In genomic region chr19:15450528-15450890, GRCh38 we compare ENCODE assay signal across 7 cellular contexts. TPM values are rescaled to one million over a fixed set of nuclear protein-coding genes. Genes with fewer than 3 reads are reported as not detected.
DNase-seq lines count a peak whose midpoint lies in the region; ATAC-seq, FAIRE-seq and TF ChIP-seq lines count a peak whose summit lies in the region.
"Had no signal": no experiment of that assay in that cellular context is flagged by ENCODE, and none has a peak within 500 bp of the region (broad histone marks: within the 10 kb centered on the region; RNA-seq: fewer than 3 reads in every experiment).

No MANE protein-coding gene starts in this region.

- no peak overlapping the region for H3K56ac ChIP-seq in mesendoderm (ENCODE audit: low read length)

- H3K9me3 Mint-ChIP-seq in Calu3 (ENCODE audit: low read depth, unreplicated experiment): no peaks in the 10 kb centered on the region
- no peaks in the 10 kb centered on the region for H3K9me3 Mint-ChIP-seq in activated T-helper 1 cell treated with anti-CD3 and anti-CD28 coated beads, Interleukin-12 subunit alpha, Interleukin-12 subunit beta, Interleukin-2, Interleukin-4 antibody, amounts not matched to agents 30 ng/mL and 10 ng/mL and 1 ng/mL, durations not matched to agents 14 hours and 24 hours and 36 hours

- TF ChIP-seq RAD21 in neural cell (conservative IDR thresholded peaks at IDR 0.05): no peak

- peaks cover 3% of the 10 kb centered on the region for H3K4me1 ChIP-seq in mesendoderm (ENCODE audit: control insufficient read depth, low read depth, low read length)

- no peak overlapping the region for H2BK120ac ChIP-seq in mesendoderm (ENCODE audit: low read depth, low read length)

- H4K8ac ChIP-seq in mesendoderm (ENCODE audit: low read depth, low read length): no peak overlapping the region

- peaks cover 10% of the 10 kb centered on the region for H3K4me1 Mint-ChIP-seq in Calu3 (ENCODE audit: low read depth, unreplicated experiment)
- peaks cover 38% of the 10 kb centered on the region for H3K4me1 Mint-ChIP-seq in activated T-helper 1 cell treated with anti-CD3 and anti-CD28 coated beads, Interleukin-12 subunit alpha, Interleukin-12 subunit beta, Interleukin-2, Interleukin-4 antibody, amounts not matched to agents 30 ng/mL and 10 ng/mL and 1 ng/mL, durations not matched to agents 14 hours and 24 hours and 36 hours (ENCODE audit: low read depth)

- H3K4ac ChIP-seq in mesendoderm (ENCODE audit: low read depth, low read length): no peak overlapping the region

- no peaks in the 10 kb centered on the region for H3K9me2 ChIP-seq in neural cell (ENCODE audit: insufficient read depth, low read length)

- no peak for TF ChIP-seq EP300 in neural cell (conservative IDR thresholded peaks at IDR 0.05; ENCODE audit: poor library complexity, severe bottlenecking)

- peak overlapping the region; percentile 58 for H3K4me3 ChIP-seq in neural cell (ENCODE audit: low read length)
- H3K4me3 ChIP-seq in mesendoderm (ENCODE audit: low read length): no peak overlapping the region

- H2AK5ac ChIP-seq in mesendoderm (ENCODE audit: low read length): no peak overlapping the region

- H3K27ac Mint-ChIP-seq in Calu3 (ENCODE audit: unreplicated experiment): peak overlapping the region; percentile 91
- peak overlapping the region; percentile 98 for H3K27ac Mint-ChIP-seq in activated T-helper 1 cell treated with anti-CD3 and anti-CD28 coated beads, Interleukin-12 subunit alpha, Interleukin-12 subunit beta, Interleukin-2, Interleukin-4 antibody, amounts not matched to agents 30 ng/mL and 10 ng/mL and 1 ng/mL, durations not matched to agents 14 hours and 24 hours and 36 hours

- peak overlapping the region; percentile 65 for H3K4me3 Mint-ChIP-seq in Calu3 (ENCODE audit: low read depth, unreplicated experiment)
- peak overlapping the region; percentile 86 for H3K4me3 Mint-ChIP-seq in activated T-helper 1 cell treated with anti-CD3 and anti-CD28 coated beads, Interleukin-12 subunit alpha, Interleukin-12 subunit beta, Interleukin-2, Interleukin-4 antibody, amounts not matched to agents 30 ng/mL and 10 ng/mL and 1 ng/mL, durations not matched to agents 14 hours and 24 hours and 36 hours

- H3K27me3 Mint-ChIP-seq in Calu3 (ENCODE audit: unreplicated experiment): peaks cover 65% of the 10 kb centered on the region
- peaks cover 3% of the 10 kb centered on the region for H3K27me3 Mint-ChIP-seq in activated T-helper 1 cell treated with anti-CD3 and anti-CD28 coated beads, Interleukin-12 subunit alpha, Interleukin-12 subunit beta, Interleukin-2, Interleukin-4 antibody, amounts not matched to agents 30 ng/mL and 10 ng/mL and 1 ng/mL, durations not matched to agents 14 hours and 24 hours and 36 hours (ENCODE audit: insufficient read depth)

- H3K9ac ChIP-seq in neural cell (ENCODE audit: low read length) (no peak overlapping the region), mesendoderm (ENCODE audit: low read length) (no peak overlapping the region)

- H3F3A ChIP-seq in neural cell (ENCODE audit: insufficient read depth, low read length, poor library complexity, severe bottlenecking): peaks cover 8% of the 10 kb centered on the region

- peaks cover 7% of the 10 kb centered on the region for H3K36me3 Mint-ChIP-seq in Calu3 (ENCODE audit: insufficient read depth, unreplicated experiment)
- peaks cover 54% of the 10 kb centered on the region for H3K36me3 Mint-ChIP-seq in activated T-helper 1 cell treated with anti-CD3 and anti-CD28 coated beads, Interleukin-12 subunit alpha, Interleukin-12 subunit beta, Interleukin-2, Interleukin-4 antibody, amounts not matched to agents 30 ng/mL and 10 ng/mL and 1 ng/mL, durations not matched to agents 14 hours and 24 hours and 36 hours (ENCODE audit: low read depth)

- no peak overlapping the region for H2BK5ac ChIP-seq in mesendoderm (ENCODE audit: low read length)

- H3K27ac ChIP-seq in neural cell (ENCODE audit: low read length): peak overlapping the region; percentile 31
- H3K27ac ChIP-seq in mesendoderm (ENCODE audit: low read depth, low read length): no peak overlapping the region

- no peak for TF ChIP-seq CTCF in Calu3 (IDR thresholded peaks at IDR 0.05; ENCODE audit: unreplicated experiment)
- TF ChIP-seq CTCF in neural cell (IDR thresholded peaks at IDR 0.05; ENCODE audit: poor library complexity, severe bottlenecking): no peak

- H3K27me3 ChIP-seq in neural cell (ENCODE audit: insufficient read depth, low read depth, low read length): peaks cover 29% of the 10 kb centered on the region
- H3K27me3 ChIP-seq in mesendoderm (ENCODE audit: insufficient read depth, low read length, poor library complexity): peaks cover 2% of the 10 kb centered on the region

- WGBS in mesendoderm (ENCODE audit: extremely low coverage, insufficient coverage, low lambda C conversion rate): no CpG with 5 or more reads among the region's 1 CpG

- TF ChIP-seq POLR2A in GM12892 (IDR thresholded peaks at IDR 0.05; ENCODE audit: low read depth, low read length): no peak

- intact Hi-C loops in Calu3 (cut with micrococcal nuclease; ENCODE audit: unreplicated experiment): no loop called here
- intact Hi-C loops in activated T-helper 1 cell treated with anti-CD3 and anti-CD28 coated beads, Interleukin-12 subunit alpha, Interleukin-12 subunit beta, Interleukin-2, Interleukin-4 antibody, amounts not matched to agents 30 ng/mL and 10 ng/mL and 1 ng/mL, durations not matched to agents 14 hours and 24 hours and 36 hours (cut with micrococcal nuclease): loop anchor here (1.0 kb wide), 2 partner anchors 13 to 31 kb away; no protein-coding TSS in a partner anchor

- no peaks in the 10 kb centered on the region for H3K9me3 ChIP-seq in neural cell (ENCODE audit: low read length)

- DNase-seq in Calu3: no peak
- DNase-seq in activated T-helper 1 cell treated with anti-CD3 and anti-CD28 coated beads, Interleukin-12 subunit alpha, Interleukin-12 subunit beta, Interleukin-2, Interleukin-4 antibody, amounts not matched to agents 30 ng/mL and 10 ng/mL and 1 ng/mL, durations not matched to agents 14 hours and 24 hours and 36 hours (ENCODE audit: low spot score): no peak
- DNase-seq in GM12892 (ENCODE audit: insufficient read length): no peak
- DNase-seq in mesendoderm: no peak

- no peaks in the 10 kb centered on the region for H3K36me3 ChIP-seq in neural cell (ENCODE audit: insufficient read depth, low read length)
- no peaks in the 10 kb centered on the region for H3K36me3 ChIP-seq in mesendoderm (ENCODE audit: control insufficient read depth, insufficient read depth, low read length)

- H3K79me1 ChIP-seq in mesendoderm (ENCODE audit: low read length): no peaks in the 10 kb centered on the region

- peak overlapping the region; percentile 10 for H3K4me2 ChIP-seq in neural cell (ENCODE audit: low read length)
- no peak overlapping the region for H3K4me2 ChIP-seq in mesendoderm (ENCODE audit: low read length)

- no peak for ATAC-seq in HG03565 (IDR thresholded peaks at IDR 0.05; ENCODE audit: unreplicated experiment)

- FAIRE-seq in GM12892 (lab: Jason Lieb, UNC): no peak

- H4K5ac ChIP-seq in mesendoderm (ENCODE audit: low read length): no peak overlapping the region

- CTCF ChIA-PET in Calu3 (lab: Charles Lee): no interaction called here

- no peak overlapping the region for H3K23ac ChIP-seq in mesendoderm (ENCODE audit: low read length)

- no peaks in the 10 kb centered on the region for H4K20me1 ChIP-seq in neural cell (ENCODE audit: insufficient read depth)

- H3K18ac ChIP-seq in mesendoderm (ENCODE audit: low read length): no peak overlapping the region

- no peak overlapping the region for H2BK15ac ChIP-seq in mesendoderm (replicated peaks; ENCODE audit: low read depth)

- H3K79me2 ChIP-seq in neural cell (replicated peaks; ENCODE audit: insufficient read depth, low read length): peaks cover 3% of the 10 kb centered on the region
- H3K79me2 ChIP-seq in mesendoderm (ENCODE audit: control insufficient read depth, insufficient read depth, low read length): no peaks in the 10 kb centered on the region

- BruUV-seq in Calu3 (replicated peaks; lab: Mats Ljungman, UMichigan): no TSS peak

- H2AFZ ChIP-seq in neural cell (ENCODE audit: low read depth, low read length): peak overlapping the region; percentile 60

RNA-seq across cellular contexts. Expression of gene WIZ, which starts 0.8 kb away (rescaled TPM):
- 31.9 and 34.0 TPM in 2 replicates for total RNA-seq in Calu3 (2022)
- total RNA-seq in activated T-helper 1 cell treated with anti-CD3 and anti-CD28 coated beads, Interleukin-12 subunit alpha, Interleukin-12 subunit beta, Interleukin-2, Interleukin-4 antibody, amounts not matched to agents 30 ng/mL and 10 ng/mL and 1 ng/mL, durations not matched to agents 14 hours and 24 hours and 36 hours: 37.6 and 38.7 TPM in 2 replicates
- 13.0 and 19.6 TPM in 2 replicates for polyA plus RNA-seq in neural cell
- 26.8 and 29.4 TPM in 2 replicates for polyA minus RNA-seq in neural cell
- polyA plus RNA-seq in GM12892 (2012; ENCODE audit: missing spikeins): 3.3 TPM
- polyA plus RNA-seq in mesendoderm (2013, experiment 1 of 2): 33.1 TPM
- 32.1 TPM for polyA plus RNA-seq in mesendoderm (2013, experiment 2 of 2)

RNA-seq across cellular contexts. Expression of gene RASAL3, which starts 13.8 kb away (rescaled TPM):
- not detected in 2 replicates for total RNA-seq in Calu3 (2022)
- 130 and 132 TPM in 2 replicates for total RNA-seq in activated T-helper 1 cell treated with anti-CD3 and anti-CD28 coated beads, Interleukin-12 subunit alpha, Interleukin-12 subunit beta, Interleukin-2, Interleukin-4 antibody, amounts not matched to agents 30 ng/mL and 10 ng/mL and 1 ng/mL, durations not matched to agents 14 hours and 24 hours and 36 hours
- polyA plus RNA-seq in neural cell: 1.1 TPM in 1 of 2 replicates, not detected in the other
- not detected in 2 replicates for polyA minus RNA-seq in neural cell
- polyA plus RNA-seq in GM12892 (2012; ENCODE audit: missing spikeins): 21.3 TPM
- 0.13 TPM for polyA plus RNA-seq in mesendoderm (2013, experiment 1 of 2)
- polyA plus RNA-seq in mesendoderm (2013, experiment 2 of 2): 0.20 TPM

RNA-seq across cellular contexts. Expression of gene PGLYRP2, which starts 28.8 kb away (rescaled TPM):
- total RNA-seq in Calu3 (2022): not detected in 2 replicates
- 0.07 TPM in 1 of 2 replicates, not detected in the other for total RNA-seq in activated T-helper 1 cell treated with anti-CD3 and anti-CD28 coated beads, Interleukin-12 subunit alpha, Interleukin-12 subunit beta, Interleukin-2, Interleukin-4 antibody, amounts not matched to agents 30 ng/mL and 10 ng/mL and 1 ng/mL, durations not matched to agents 14 hours and 24 hours and 36 hours
- polyA plus RNA-seq in neural cell: not detected in 2 replicates
- polyA minus RNA-seq in neural cell: not detected in 2 replicates
- not detected for polyA plus RNA-seq in GM12892 (2012; ENCODE audit: missing spikeins)
- polyA plus RNA-seq in mesendoderm (2013, experiment 1 of 2): not detected
- not detected for polyA plus RNA-seq in mesendoderm (2013, experiment 2 of 2)
- total RNA-seq: RPMI7951 had no signal

RNA-seq across cellular contexts. Expression of gene AKAP8L, which starts 31.7 kb away (rescaled TPM):
- 94.0 and 96.8 TPM in 2 replicates for total RNA-seq in Calu3 (2022)
- total RNA-seq in activated T-helper 1 cell treated with anti-CD3 and anti-CD28 coated beads, Interleukin-12 subunit alpha, Interleukin-12 subunit beta, Interleukin-2, Interleukin-4 antibody, amounts not matched to agents 30 ng/mL and 10 ng/mL and 1 ng/mL, durations not matched to agents 14 hours and 24 hours and 36 hours: 73.8 and 77.9 TPM in 2 replicates
- polyA plus RNA-seq in neural cell: 280 and 281 TPM in 2 replicates
- 133 and 143 TPM in 2 replicates for polyA minus RNA-seq in neural cell
- polyA plus RNA-seq in GM12892 (2012; ENCODE audit: missing spikeins): 33.2 TPM
- polyA plus RNA-seq in mesendoderm (2013, experiment 1 of 2): 53.6 TPM
- polyA plus RNA-seq in mesendoderm (2013, experiment 2 of 2): 52.1 TPM

RNA-seq across cellular contexts. Expression of gene CYP4F22, which starts 57.8 kb away (rescaled TPM):
- not detected in 2 replicates for total RNA-seq in Calu3 (2022)
- total RNA-seq in activated T-helper 1 cell treated with anti-CD3 and anti-CD28 coated beads, Interleukin-12 subunit alpha, Interleukin-12 subunit beta, Interleukin-2, Interleukin-4 antibody, amounts not matched to agents 30 ng/mL and 10 ng/mL and 1 ng/mL, durations not matched to agents 14 hours and 24 hours and 36 hours: 0.10 TPM in 1 of 2 replicates, not detected in the other
- polyA plus RNA-seq in neural cell: not detected in 2 replicates
- not detected in 2 replicates for polyA minus RNA-seq in neural cell
- not detected for polyA plus RNA-seq in GM12892 (2012; ENCODE audit: missing spikeins)
- polyA plus RNA-seq in mesendoderm (2013, experiment 1 of 2): 0.10 TPM
- 0.11 TPM for polyA plus RNA-seq in mesendoderm (2013, experiment 2 of 2)
- total RNA-seq: RPMI7951 had no signal

Comparison
In these comparisons a context has a peak if more than half of its experiments do, and no peak if none do; other contexts are left out.
1. RNA of gene RASAL3, which starts 13.8 kb away (total RNA-seq): 130 to 132 TPM in activated T-helper 1 cell treated with anti-CD3 and anti-CD28 coated beads, Interleukin-12 subunit alpha, Interleukin-12 subunit beta, Interleukin-2, Interleukin-4 antibody, amounts not matched to agents 30 ng/mL and 10 ng/mL and 1 ng/mL, durations not matched to agents 14 hours and 24 hours and 36 hours; not detected in Calu3; every median in the first group is over 100 times any median in the second.